ENCODE assay signal across 8 cellular contexts in the genomic region with DNA sequence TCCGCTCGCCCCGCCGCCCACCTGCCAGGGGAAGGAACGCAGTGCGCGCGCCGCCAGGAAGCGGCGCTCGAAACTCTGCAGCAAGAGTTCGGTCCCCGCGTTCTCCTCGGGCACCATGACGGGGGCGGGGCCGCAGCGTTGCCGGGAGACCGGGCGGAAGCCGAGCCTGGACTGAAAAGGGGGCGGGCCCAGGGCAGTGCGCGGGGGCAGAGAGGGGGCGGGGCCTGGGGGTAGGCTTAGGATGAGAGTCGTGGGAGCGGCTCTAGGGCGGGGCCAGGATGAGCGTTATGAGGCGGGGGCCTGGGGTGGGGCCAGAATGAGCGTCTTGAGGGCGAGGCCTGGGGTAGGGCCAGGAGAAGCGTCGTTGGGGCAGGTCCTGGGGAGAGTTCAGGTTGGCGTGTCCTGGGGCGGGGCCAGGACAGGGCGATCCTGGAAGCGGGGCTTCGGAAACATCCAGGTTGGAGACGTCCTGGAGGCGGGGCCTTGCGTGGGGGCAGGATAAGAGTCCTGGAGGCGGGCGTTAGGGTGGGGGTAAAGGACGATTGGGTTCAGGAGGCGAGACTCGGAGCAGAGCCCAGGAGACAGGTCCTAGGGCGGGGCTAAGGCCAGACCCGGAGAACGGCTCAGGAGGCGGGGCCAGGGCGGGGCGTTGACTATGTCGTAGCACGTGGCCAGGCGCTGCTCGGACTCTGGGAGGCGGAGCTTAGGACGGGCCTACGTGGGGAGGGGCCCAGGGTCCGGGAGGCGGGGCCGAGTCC. TPM values are rescaled to one million over a fixed set of nuclear protein-coding genes. Genes with fewer than 3 reads are reported as not detected.
DNase-seq lines count a peak whose midpoint lies in the region; ATAC-seq, FAIRE-seq and TF ChIP-seq lines count a peak whose summit lies in the region.
"Not testable (repeated sequence)": the region's sequence is repeated elsewhere in the genome, so short reads cannot be mapped to it uniquely, and the experiment has no call there.

No MANE protein-coding gene starts in this region.

- peak; percentile 97 to 100 for ATAC-seq in A549
- ATAC-seq in GM18873 (IDR thresholded peaks at IDR 0.05; ENCODE audit: low FRiP score, unreplicated experiment): peak; percentile 71
- ATAC-seq in HG03139 (IDR thresholded peaks at IDR 0.05; ENCODE audit: unreplicated experiment): peak; percentile 92

- H3K9ac ChIP-seq in mammary epithelial cell (ENCODE audit: insufficient read depth, low read length): peak overlapping the region; percentile 58
- peak overlapping the region; percentile 80; the same call in 1 of the 2 replicates for H3K9ac ChIP-seq in iPS-20b (ENCODE audit: low read depth, low read length)

- POLR2A ChIA-PET in A549 (lab: Yijun Ruan, JAX): interaction anchor here (0.8 to 1.4 kb wide), 2 partner anchors 43 to 493 kb away, joined by 3 to 4 read pairs; partner anchors contain the start of genes PHLDA2 and ZNF195

- BruUV-seq in mammary epithelial cell (replicated peaks; lab: Mats Ljungman, UMichigan): not testable (repeated sequence)

- dilution Hi-C loops in mammary epithelial cell (cut with HindIII; ENCODE audit: low sequenced_read_pairs): not testable (repeated sequence)

- not testable (repeated sequence) for H3K9me3 ChIP-seq in A549; WERI-Rb-1 (ENCODE audit: severe bottlenecking); mammary epithelial cell (replicated peaks; ENCODE audit: insufficient read depth, low read length); iPS-20b (ENCODE audit: insufficient read depth, low read depth, low read length)

- H3K4me2 ChIP-seq in A549: peak overlapping the region; percentile 82
- peak overlapping the region; percentile 87 for H3K4me2 ChIP-seq in mammary epithelial cell (ENCODE audit: insufficient read depth, low read depth, low read length)

- not testable (repeated sequence) for TF ChIP-seq RAD21 in A549 (conservative IDR thresholded peaks at IDR 0.05 in 1 of 2, IDR thresholded peaks at IDR 0.05 in 1 of 2)

- H3K79me2 ChIP-seq in mammary epithelial cell (ENCODE audit: insufficient read depth, low read length): not testable (repeated sequence)

- not testable (repeated sequence) for H4K20me1 ChIP-seq in mammary epithelial cell (ENCODE audit: insufficient read depth, low read length)

- DNase-seq in A549 (ENCODE audit: low read depth in 1 of 2, low spot score in 1 of 2): peak; percentile 55 to 98
- DNase-seq in NCI-H2196 treated with DMSO at 0.1 percent for 48 hours (lab: John Stamatoyannopoulos, UW; ENCODE audit: unreplicated experiment): peak; percentile 95
- peak; percentile 99 for DNase-seq in WERI-Rb-1
- DNase-seq in mammary epithelial cell: peak; percentile 98

- TF ChIP-seq EP300 in A549 (IDR thresholded peaks at IDR 0.05): not testable (repeated sequence)

- not testable (repeated sequence) for H3K27me3 ChIP-seq in WERI-Rb-1 (ENCODE audit: insufficient read depth, low read depth, severe bottlenecking); mammary epithelial cell (ENCODE audit: insufficient read depth, low read length); iPS-20b (ENCODE audit: insufficient read depth, low read length)

- H3K36me3 ChIP-seq in WERI-Rb-1; mammary epithelial cell (ENCODE audit: insufficient read depth, low read length); iPS-20b (ENCODE audit: insufficient read depth, low read depth, low read length): not testable (repeated sequence)

- intact Hi-C loops in mammary epithelial cell (cut with micrococcal nuclease): not testable (repeated sequence)

- not testable (repeated sequence) for FAIRE-seq in A549 (lab: Jason Lieb, UNC)

- not testable (repeated sequence) for TF ChIP-seq CTCF in A549 (IDR thresholded peaks at IDR 0.05); WERI-Rb-1 (IDR thresholded peaks at IDR 0.05; ENCODE audit: low read depth, low read length); mammary epithelial cell (conservative IDR thresholded peaks at IDR 0.05 in 1 of 2, IDR thresholded peaks at IDR 0.05 in 1 of 2; ENCODE audit: extremely low read depth in 1 of 2, insufficient read depth in 1 of 2, low read depth in 1 of 2, low read length in 2 of 2)

- not testable (repeated sequence) for TF ChIP-seq POLR2A in A549 (IDR thresholded peaks at IDR 0.05; ENCODE audit: low read length)

- CTCF ChIA-PET in A549 (lab: Yijun Ruan, JAX): interaction anchor here (1.0 kb wide), 1 partner anchor 14 kb away, joined by 3 read pairs; no protein-coding TSS in a partner anchor
- CTCF ChIA-PET in mammary epithelial cell (lab: Charles Lee; ENCODE audit: low non-redundant PET): not testable (repeated sequence)

- H2AFZ ChIP-seq in mammary epithelial cell (ENCODE audit: low read depth, low read length): peak overlapping the region; percentile 96

- not testable (repeated sequence) for H3K4me1 ChIP-seq in A549; mammary epithelial cell (ENCODE audit: insufficient read depth, low read length); iPS-20b (ENCODE audit: insufficient read depth, low read length)

- 0% methylated on average over 8 of the region's 66 CpGs for WGBS in A549 (ENCODE audit: missing lambda C conversion rate)
- 0% methylated on average over 2 of the region's 66 CpGs for WGBS in mammary epithelial cell (ENCODE audit: low coverage, missing lambda C conversion rate)

- H3K27ac ChIP-seq in A549 (peak overlapping the region; percentile 67 to 87), WERI-Rb-1 (peak overlapping the region; percentile 77), mammary epithelial cell (ENCODE audit: insufficient read depth, low read depth, low read length) (peak overlapping the region; percentile 61), skin epidermis (peak overlapping the region in 18 of 21 experiments; percentile 10 to 88 (median 76))
- not testable (repeated sequence) for H3K27ac ChIP-seq in iPS-20b (ENCODE audit: low read length)

- peak overlapping the region; percentile 58 for H3K4me3 ChIP-seq in A549
- H3K4me3 ChIP-seq in WERI-Rb-1 (ENCODE audit: low read depth, low read length): peak overlapping the region; percentile 84
- H3K4me3 ChIP-seq in mammary epithelial cell (replicated peaks in 1 of 3; ENCODE audit: insufficient read depth in 1 of 3, low read depth in 2 of 3, low read length in 3 of 3): peak overlapping the region; percentile 56 to 59 (median 56)
- H3K4me3 ChIP-seq in iPS-20b (ENCODE audit: low read length): peak overlapping the region; percentile 84; the same call in 1 of the 2 replicates
- H3K4me3 ChIP-seq in skin epidermis: peak overlapping the region; percentile 42 to 68 (median 60)

- in situ Hi-C loops in mammary epithelial cell (cut with MboI; ENCODE audit: low sequenced_read_pairs in 2 of 2): not testable (repeated sequence)

TF ChIP-seq in A549, 52 proteins besides CTCF, POLR2A, EP300 and RAD21:
- TF ChIP-seq MAX (IDR thresholded peaks at IDR 0.05) (peak; percentile 60; the same call in 1 of the 2 replicates), MAZ (IDR thresholded peaks at IDR 0.05; ENCODE audit: borderline replicate concordance, low read depth, low read length) (peak; percentile 31; the same call in 1 of the 2 replicates)
- TF ChIP-seq, protein P1, sequence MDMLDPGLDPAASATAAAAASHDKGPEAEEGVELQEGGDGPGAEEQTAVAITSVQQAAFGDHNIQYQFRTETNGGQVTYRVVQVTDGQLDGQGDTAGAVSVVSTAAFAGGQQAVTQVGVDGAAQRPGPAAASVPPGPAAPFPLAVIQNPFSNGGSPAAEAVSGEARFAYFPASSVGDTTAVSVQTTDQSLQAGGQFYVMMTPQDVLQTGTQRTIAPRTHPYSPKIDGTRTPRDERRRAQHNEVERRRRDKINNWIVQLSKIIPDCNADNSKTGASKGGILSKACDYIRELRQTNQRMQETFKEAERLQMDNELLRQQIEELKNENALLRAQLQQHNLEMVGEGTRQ (IDR thresholded peaks at IDR 0.05): peak; percentile 61
TF ChIP-seq in A549: peak in this region for 3; not testable (repeated sequence) for 49.

RNA-seq across cellular contexts. Expression of gene ZNF195, which starts 43.6 kb away (rescaled TPM):
- polyA plus RNA-seq in A549 (2011; rRNA removed) (30.1 and 30.9 TPM in 2 replicates), A549 (2017; fragmentation: RNase III; extraction: RNeasy Plus Mini Kit Qiagen cat#74134 plus additional on column Dnase treatment) (17.3 to 22.0 TPM (median 21.8 TPM) in 3 replicates), mammary epithelial cell (18.6 TPM)
- 12.3 and 12.7 TPM in 2 replicates for polyA plus RNA-seq in A549 (2012; cell fraction: cytosol; rRNA removed)
- polyA plus RNA-seq in A549 (2012; cell fraction: nucleus; rRNA removed): 21.7 and 25.3 TPM in 2 replicates
- 29.7 and 38.7 TPM in 2 replicates for polyA minus RNA-seq in A549 (2011; rRNA and poly(A)+ RNA removed)
- total RNA-seq in mammary epithelial cell: 10 to 100 TPM; 41.0 to 41.8 TPM
- 41.8 TPM for polyA minus RNA-seq in mammary epithelial cell
